In the genomic region with DNA sequence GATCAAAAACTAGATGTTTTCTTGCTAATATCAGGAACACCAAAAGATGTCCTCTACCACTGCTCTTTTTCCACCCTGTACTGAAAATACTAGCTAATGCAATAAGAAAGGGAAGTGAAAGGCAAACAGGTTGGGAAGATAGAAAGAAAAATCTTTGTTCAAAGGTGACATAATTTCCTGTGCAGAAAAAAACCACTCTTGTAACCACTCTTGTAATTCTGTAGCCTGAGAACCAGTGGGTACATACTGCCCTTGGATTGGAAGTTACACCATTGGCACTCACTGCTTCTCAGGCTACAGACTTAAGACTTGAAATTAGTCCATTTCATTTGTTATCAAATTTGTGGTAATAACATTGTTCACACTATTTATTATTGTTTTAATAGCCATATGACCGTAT, we compare ENCODE assay signal across 5 cellular contexts.
DNase-seq lines count a peak whose midpoint lies in the region; ATAC-seq, FAIRE-seq and TF ChIP-seq lines count a peak whose summit lies in the region.
"Not testable (repeated sequence)": the region's sequence is repeated elsewhere in the genome, so short reads cannot be mapped to it uniquely, and the experiment has no call there.

No MANE protein-coding gene starts in this region.

- not testable (repeated sequence) for H3K36me3 ChIP-seq in bronchial epithelial cell (ENCODE audit: control insufficient read depth, insufficient read depth, low read length)

- not testable (repeated sequence) for H3K27me3 ChIP-seq in bronchial epithelial cell (ENCODE audit: control insufficient read depth, insufficient read depth, low read length)

- ATAC-seq in GM18868 (IDR thresholded peaks at IDR 0.05; ENCODE audit: unreplicated experiment), result peak; percentile 72
- peak; percentile 42 for ATAC-seq in HG02938 (IDR thresholded peaks at IDR 0.05; ENCODE audit: unreplicated experiment)
- peak; percentile 67 for ATAC-seq in HG03565 (IDR thresholded peaks at IDR 0.05; ENCODE audit: unreplicated experiment)

- not testable (repeated sequence) for DNase-seq in GM12891 (ENCODE audit: insufficient read length, low spot score); bronchial epithelial cell (ENCODE audit: low read depth)

- H3K4me3 ChIP-seq in bronchial epithelial cell (ENCODE audit: low read depth, low read length), result not testable (repeated sequence)

- TF ChIP-seq POLR2A in GM12891 (IDR thresholded peaks at IDR 0.05; ENCODE audit: low read depth, low read length), result not testable (repeated sequence)

- FAIRE-seq in GM12891 (lab: Jason Lieb, UNC), result peak; percentile 82
- FAIRE-seq in bronchial epithelial cell (lab: Jason Lieb, UNC), result peak; percentile 18

- not testable (repeated sequence) for TF ChIP-seq CTCF in bronchial epithelial cell (IDR thresholded peaks at IDR 0.05; ENCODE audit: insufficient read depth, low read length, severe bottlenecking)
